19 cellular contexts compared by ENCODE assay signal in genomic region chrX:103624111-103624510, GRCh38. TPM values are rescaled to one million over a fixed set of nuclear protein-coding genes. Genes with fewer than 3 reads are reported as not detected.
DNase-seq lines count a peak whose midpoint lies in the region; TF ChIP-seq lines count a peak whose summit lies in the region.
"Had no signal": no experiment of that assay in that cellular context is flagged by ENCODE, and none has a peak within 500 bp of the region (broad histone marks: within the 10 kb centered on the region; RNA-seq: fewer than 3 reads in every experiment).

No MANE protein-coding gene starts in this region.

- peaks cover 6% of the 10 kb centered on the region for H3K4me1 Mint-ChIP-seq in neural crest cell

- H3K36me3 Mint-ChIP-seq in neural crest cell (ENCODE audit: low read depth), result peaks cover 12% of the 10 kb centered on the region
- H3K36me3 Mint-ChIP-seq: IgD-negative memory B cell, immature natural killer cell, natural killer cell had no signal

- peak overlapping the region; percentile 67 to 96 for H3K27ac ChIP-seq in tibial artery
- H3K27ac ChIP-seq: colonic mucosa, SJCRH30 had no signal

- H3K4me3 Mint-ChIP-seq in neural crest cell, result no peak overlapping the region
- H3K4me3 Mint-ChIP-seq: IgD-negative memory B cell; immature natural killer cell; natural killer cell; stimulated activated naive CD8-positive, alpha-beta T cell treated with anti-CD3 and anti-CD28 coated beads, Interleukin-15, amount 100 ng/mL, for 72 hours; T-helper 17 cell had no signal

- no peaks in the 10 kb centered on the region for H3K27me3 ChIP-seq in tibial artery
- H3K27me3 ChIP-seq: colonic mucosa, SJCRH30 had no signal

- H3K36me3 ChIP-seq in tibial artery, result no peaks in the 10 kb centered on the region
- H3K36me3 ChIP-seq: colonic mucosa had no signal

- H3K27me3 Mint-ChIP-seq in neural crest cell (ENCODE audit: low read depth), result no peaks in the 10 kb centered on the region
- H3K27me3 Mint-ChIP-seq: stimulated activated naive CD8-positive, alpha-beta T cell treated with anti-CD3 and anti-CD28 coated beads, Interleukin-15, amount 100 ng/mL, for 72 hours; T-helper 17 cell had no signal

- no peaks in the 10 kb centered on the region for H3K9me3 ChIP-seq in tibial artery
- H3K9me3 ChIP-seq: colonic mucosa, SJCRH30 had no signal

- H3K9me3 Mint-ChIP-seq in neural crest cell, result peaks cover 2% of the 10 kb centered on the region
- H3K9me3 Mint-ChIP-seq: immature natural killer cell; natural killer cell; stimulated activated naive CD8-positive, alpha-beta T cell treated with anti-CD3 and anti-CD28 coated beads, Interleukin-15, amount 100 ng/mL, for 72 hours had no signal

- H3K4me1 ChIP-seq in tibial artery, result peaks cover 0 to 34% (median 0%) of the 10 kb centered on the region in 4 donors
- H3K4me1 ChIP-seq: colonic mucosa had no signal

- peak overlapping the region; percentile 50 for H3K27ac Mint-ChIP-seq in neural crest cell (ENCODE audit: unreplicated experiment)
- H3K27ac Mint-ChIP-seq: IgD-negative memory B cell; immature natural killer cell; natural killer cell; stimulated activated naive CD8-positive, alpha-beta T cell treated with anti-CD3 and anti-CD28 coated beads, Interleukin-15, amount 100 ng/mL, for 72 hours; T-helper 17 cell had no signal

- peak; percentile 65 for DNase-seq in NCI-H2227 (lab: John Stamatoyannopoulos, UW; ENCODE audit: unreplicated experiment)
- peak; percentile 17 for DNase-seq in cerebellum (ENCODE audit: low spot score)
- DNase-seq in neural crest cell (ENCODE audit: low read depth, low spot score), result no peak
- DNase-seq in tibial artery, result peak in 1 of 2 donors; percentile 64
- no peak for DNase-seq in inferior parietal cortex (ENCODE audit: extremely low spot score)
- DNase-seq in NCI-H510A (lab: John Stamatoyannopoulos, UW), result no peak
- no peak for DNase-seq in NCI-H524 (lab: John Stamatoyannopoulos, UW)
- DNase-seq: activated CD4-positive, CD25-positive, alpha-beta regulatory T cell; colonic mucosa; GF-D8; immature natural killer cell; natural killer cell; NCI-H187; NCI-H510A treated with DMSO at 0.1 percent for 48 hours; SJCRH30; stimulated activated CD4-positive, alpha-beta T cell treated with anti-CD3 and anti-CD28 coated beads, Interleukin-1b, Interleukin-23, amount 100 ng/mL, for 48 hours; stimulated activated naive CD8-positive, alpha-beta T cell treated with anti-CD3 and anti-CD28 coated beads, Interleukin-15, amount 100 ng/mL, for 72 hours; T-helper 17 cell had no signal

- intact Hi-C loops in tibial artery (cut with DNase I; ENCODE audit: low total_unique reads), result no loop called here

- H3K4me3 ChIP-seq in tibial artery, result no peak overlapping the region
- H3K4me3 ChIP-seq: colonic mucosa, SJCRH30 had no signal

- TF ChIP-seq CTCF in neural crest cell (conservative IDR thresholded peaks at IDR 0.05) (no peak), tibial artery (IDR thresholded peaks at IDR 0.05) (no peak)

RNA-seq across cellular contexts. Expression of gene TCEAL1, which starts 4.7 kb away (rescaled TPM):
- 19.5 TPM for total RNA-seq in cerebellum
- total RNA-seq in neural crest cell, result 12.2 and 13.0 TPM in 2 replicates

RNA-seq across cellular contexts. Expression of gene TCEAL3, which starts 16.3 kb away (rescaled TPM):
- total RNA-seq in cerebellum (8.8 TPM), neural crest cell (10.0 and 11.1 TPM in 2 replicates)

RNA-seq across cellular contexts. Expression of gene TCEAL4, which starts 38.8 kb away (rescaled TPM):
- 30.8 TPM for total RNA-seq in cerebellum
- total RNA-seq in neural crest cell, result 46.5 and 51.7 TPM in 2 replicates

Comparison
In these comparisons a context has a peak if more than half of its experiments do, and no peak if none do; other contexts are left out.
1. DNase-seq: peak in NCI-H2227 (single experiment) and cerebellum (single experiment); none in neural crest cell (single experiment), inferior parietal cortex (single experiment), NCI-H510A (single experiment) and NCI-H524 (0 of 2).